ENCODE assay signal across 8 cellular contexts in the genomic region with DNA sequence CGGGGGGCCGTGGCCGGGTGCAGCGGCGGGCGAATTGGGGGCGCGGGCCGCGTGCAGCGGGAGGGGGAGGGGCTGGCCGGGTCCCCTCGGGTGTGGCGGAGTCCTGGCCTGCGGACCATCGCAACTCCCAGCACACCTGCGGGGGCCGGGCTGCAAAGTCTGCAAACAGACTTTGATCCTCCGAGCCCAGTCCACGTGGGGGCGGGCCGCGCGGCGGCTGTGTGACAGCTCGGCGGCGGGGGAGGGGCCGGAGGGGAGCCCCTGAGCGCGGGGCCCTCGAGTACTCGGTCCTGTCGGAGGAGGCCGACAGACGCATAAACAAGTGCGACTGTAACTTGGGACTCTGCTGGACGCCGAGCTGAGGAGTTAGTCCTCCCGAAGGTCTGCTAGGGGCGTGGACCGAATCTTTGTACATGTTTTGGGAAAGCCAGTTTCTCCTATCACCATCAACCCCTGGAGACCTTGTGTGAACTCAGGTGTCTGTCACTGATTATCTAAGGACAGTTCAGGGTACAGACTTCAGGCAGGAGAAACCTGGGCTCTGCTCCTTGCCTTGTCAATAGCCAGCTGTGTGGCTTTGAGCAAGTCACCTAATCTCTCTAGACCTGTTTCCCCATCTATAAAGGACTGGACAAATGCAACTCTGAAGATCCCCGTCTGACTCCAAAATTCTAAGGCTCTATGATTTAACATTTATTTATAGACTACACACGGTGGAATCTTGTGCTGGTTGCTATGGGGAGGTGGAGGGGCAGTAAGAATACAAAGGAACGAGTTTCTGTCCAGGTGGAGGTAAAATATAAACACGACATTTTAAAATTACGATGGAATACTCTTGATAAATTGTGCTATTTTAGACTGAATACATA. TPM values are rescaled to one million over a fixed set of nuclear protein-coding genes. Genes with fewer than 3 reads are reported as not detected.
A peak's percentile ranks its signal among the peaks of the same experiment; 100 is the strongest.
DNase-seq lines count a peak whose midpoint lies in the region; ATAC-seq and TF ChIP-seq lines count a peak whose summit lies in the region.

No MANE protein-coding gene starts in this region.

- peaks cover 3% of the 10 kb centered on the region for H3K36me3 Mint-ChIP-seq in chondrocyte (ENCODE audit: low read depth)
- peaks cover 7% of the 10 kb centered on the region for H3K36me3 Mint-ChIP-seq in type B pancreatic cell

- H3K27ac Mint-ChIP-seq in chondrocyte (ENCODE audit: unreplicated experiment) (peak overlapping the region; percentile 78), type B pancreatic cell (peak overlapping the region; percentile 88)

- H3K4me3 Mint-ChIP-seq in chondrocyte (ENCODE audit: unreplicated experiment) (peak overlapping the region; percentile 79), type B pancreatic cell (peak overlapping the region; percentile 91)

- no peaks in the 10 kb centered on the region for H3K9me3 Mint-ChIP-seq in chondrocyte (ENCODE audit: low read depth)
- H3K9me3 Mint-ChIP-seq in type B pancreatic cell = no peaks in the 10 kb centered on the region

- H3K27me3 Mint-ChIP-seq in chondrocyte (ENCODE audit: low read depth) = no peaks in the 10 kb centered on the region
- no peaks in the 10 kb centered on the region for H3K27me3 Mint-ChIP-seq in type B pancreatic cell

- peak; percentile 35 for ATAC-seq in GM21526 (IDR thresholded peaks at IDR 0.05; ENCODE audit: low FRiP score, unreplicated experiment)

- H3K9me3 ChIP-seq in Peyer's patch = no peaks in the 10 kb centered on the region

- H3K4me3 ChIP-seq in Peyer's patch = peak overlapping the region; percentile 67 to 90 (median 84)

- H3K27ac ChIP-seq in Peyer's patch = peak overlapping the region; percentile 90 to 98 (median 94)

- peaks cover 0 to 16% (median 8%) of the 10 kb centered on the region in 4 donors for H3K4me1 ChIP-seq in Peyer's patch

- H3K27me3 ChIP-seq in Peyer's patch = no peaks in the 10 kb centered on the region

- peaks cover 0 to 11% (median 0%) of the 10 kb centered on the region in 3 donors for H3K36me3 ChIP-seq in Peyer's patch

- TF ChIP-seq CTCF in Peyer's patch (IDR thresholded peaks at IDR 0.05) (no peak), chondrocyte (IDR thresholded peaks at IDR 0.05) (no peak), type B pancreatic cell (conservative IDR thresholded peaks at IDR 0.05) (no peak)

- peaks cover 51% of the 10 kb centered on the region for H3K4me1 Mint-ChIP-seq in chondrocyte (ENCODE audit: low read depth)
- peaks cover 26% of the 10 kb centered on the region for H3K4me1 Mint-ChIP-seq in type B pancreatic cell (ENCODE audit: unreplicated experiment)

- peak in 1 of 2 donors; percentile 59 for TF ChIP-seq POLR2A in Peyer's patch (IDR thresholded peaks at IDR 0.05)

- DNase-seq in NCI-H2107 (lab: John Stamatoyannopoulos, UW) (peak; percentile 35), NCI-H2107 treated with DMSO at 0.1 percent for 48 hours (lab: John Stamatoyannopoulos, UW; ENCODE audit: unreplicated experiment) (no peak), HT-29 (ENCODE audit: low spot score) (peak; percentile 65), Peyer's patch (peak in 2 of 3 donors; percentile 92 to 95), chondrocyte (ENCODE audit: low spot score) (peak; percentile 93), medulla oblongata (ENCODE audit: extremely low spot score) (peak; percentile 72), type B pancreatic cell (ENCODE audit: extremely low spot score, unreplicated experiment) (no peak)

RNA-seq across cellular contexts. Expression of gene SLC30A1, which starts 0.7 kb away (rescaled TPM):
- total RNA-seq in HT-29 (2014; rRNA removed; shearing (Covaris generic)) = 8.1 and 8.6 TPM in 2 replicates
- 10 to 100 TPM in 3 of 4 donors, 1 to 10 TPM in 1; 5.8 to 44.7 (median 34.9) TPM for total RNA-seq in Peyer's patch
- total RNA-seq in chondrocyte = 13.9 to 18.3 TPM (median 18.2 TPM) in 3 replicates
- total RNA-seq in type B pancreatic cell (ENCODE audit: low replicate concordance) = 21.8 and 46.2 TPM in 2 replicates

Comparison
In these comparisons a context has a peak if more than half of its experiments do, and no peak if none do; other contexts are left out.
1. DNase-seq: peak in NCI-H2107 (single experiment), HT-29 (single experiment), Peyer's patch (2 of 3), chondrocyte (single experiment) and medulla oblongata (single experiment); none in NCI-H2107 treated with DMSO at 0.1 percent for 48 hours (single experiment) and type B pancreatic cell (single experiment).